Comparison of ENCODE assay signal across 1 cellular context in genomic region chr16:2472488-2472864, GRCh38.
TF ChIP-seq lines count a peak whose summit lies in the region.

No MANE protein-coding gene starts in this region.

TF ChIP-seq in K562, 482 proteins besides CTCF, POLR2A, EP300 and RAD21:
- TF ChIP-seq FOXP1 (CRISPR knock-in tag; IDR thresholded peaks at IDR 0.05), result no peak
- TF ChIP-seq SMAD4 (CRISPR knock-in tag; conservative IDR thresholded peaks at IDR 0.05), result no peak
- peak; percentile 41; the same call in 1 of the 2 replicates for TF ChIP-seq HNRNPL (IDR thresholded peaks at IDR 0.05; ENCODE audit: low read depth, low read length)
- no peak for TF ChIP-seq SMC3 (conservative IDR thresholded peaks at IDR 0.05; ENCODE audit: insufficient read depth, low read depth, low read length)
